In the genomic region with DNA sequence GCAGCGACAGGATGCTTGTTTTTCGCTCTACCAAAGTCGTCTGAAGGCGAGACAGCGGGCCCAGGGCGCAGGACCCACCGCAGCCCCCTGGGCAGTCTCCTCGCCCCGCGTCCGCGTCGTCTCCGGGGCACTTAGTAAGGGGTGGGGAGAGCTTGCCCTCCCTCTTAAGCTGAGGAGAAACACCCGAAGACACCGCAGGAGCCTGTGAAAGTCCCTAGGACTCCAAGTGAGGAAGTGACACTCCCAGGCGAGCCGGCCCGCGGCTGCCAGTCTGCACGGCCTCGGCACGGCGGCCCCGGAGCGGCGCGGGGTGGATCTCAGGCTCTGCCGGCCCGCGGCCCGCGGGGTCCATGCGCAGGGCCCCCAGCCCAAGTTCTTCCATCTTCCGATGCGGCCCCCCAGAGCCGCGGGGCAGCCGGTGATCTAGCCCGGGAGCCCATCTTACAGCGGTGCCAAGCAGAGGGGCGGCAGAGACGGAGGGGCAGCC, we compare ENCODE assay signal across 8 cellular contexts. TPM values are rescaled to one million over a fixed set of nuclear protein-coding genes. Genes with fewer than 3 reads are reported as not detected.
DNase-seq lines count a peak whose midpoint lies in the region; ATAC-seq, FAIRE-seq and TF ChIP-seq lines count a peak whose summit lies in the region.

No MANE protein-coding gene starts in this region.

- peak overlapping the region; percentile 80 for H3K4me2 ChIP-seq in H9 (ENCODE audit: insufficient read depth, insufficient read length, low read length)

- FAIRE-seq in GM12892 (lab: Jason Lieb, UNC) = no peak

- H3K14ac ChIP-seq in H9 (ENCODE audit: insufficient read depth, low read length) = no peak overlapping the region; the same call in 1 of the 2 replicates

- POLR2A ChIA-PET in activated CD4-positive, alpha-beta memory T cell treated with anti-CD3 and anti-CD28 coated beads, Interleukin-2, amount 10 ng/mL, durations not matched to agents 7 days and 5 days (lab: Charles Lee) = interaction anchor here (0.7 to 5.9 kb wide), 11 partner anchors 10 to 800 kb away, joined by 3 to 60 read pairs (median 5); a partner anchor contains a TSS

- intact Hi-C loops in natural killer cell (cut with micrococcal nuclease) = loop anchor here (1.0 to 10.0 kb wide), 3 partner anchors 29 to 800 kb away; a partner anchor contains a TSS
- intact Hi-C loops in stomach (cut with DNase I; ENCODE audit: low total_unique reads) = no loop called here

- H2BK12ac ChIP-seq in H9 (ENCODE audit: insufficient read length, low read depth, low read length) = no peak overlapping the region

- no peak overlapping the region for H3K9ac ChIP-seq in H9 (ENCODE audit: extremely low read depth, insufficient read length, low read length)

- H3K9me3 Mint-ChIP-seq in H9 = no peaks in the 10 kb centered on the region
- no peaks in the 10 kb centered on the region for H3K9me3 Mint-ChIP-seq in activated CD4-positive, alpha-beta memory T cell treated with anti-CD3 and anti-CD28 coated beads, Interleukin-2, amount 10 ng/mL, durations not matched to agents 7 days and 5 days
- H3K9me3 Mint-ChIP-seq in natural killer cell = no peaks in the 10 kb centered on the region

- no peak overlapping the region for H4K8ac ChIP-seq in H9 (replicated peaks; ENCODE audit: insufficient read length, low read depth, low read length)

- no peak for TF ChIP-seq EP300 in stomach (IDR thresholded peaks at IDR 0.05)

- no peak overlapping the region for H2AFZ ChIP-seq in H9 (ENCODE audit: low read length)

- no peaks in the 10 kb centered on the region for H4K20me1 ChIP-seq in H9 (ENCODE audit: control insufficient read depth, insufficient read depth, insufficient read length)

- H2BK20ac ChIP-seq in H9 (ENCODE audit: low read depth, low read length, poor library complexity, severe bottlenecking) = no peak overlapping the region

- H3K23me2 ChIP-seq in H9 (ENCODE audit: insufficient read length, low read depth, low read length, poor library complexity, severe bottlenecking) = peaks cover 15% of the 10 kb centered on the region

- H3K36me3 ChIP-seq in MG63 (peaks cover 4% of the 10 kb centered on the region), stomach (no peaks in the 10 kb centered on the region)

- H3K27ac ChIP-seq in H9 (ENCODE audit: insufficient read length, low read depth, low read length) (no peak overlapping the region), stomach (peak overlapping the region; percentile 80 to 94 (median 88))

- H3K27me3 Mint-ChIP-seq in H9 (ENCODE audit: low read depth) (peaks cover 60% of the 10 kb centered on the region), natural killer cell (ENCODE audit: low read depth in 2 of 2) (peaks cover 9 to 15% of the 10 kb centered on the region in 2 donors)
- H3K27me3 Mint-ChIP-seq in activated CD4-positive, alpha-beta memory T cell treated with anti-CD3 and anti-CD28 coated beads, Interleukin-2, amount 10 ng/mL, durations not matched to agents 7 days and 5 days = peaks cover 28% of the 10 kb centered on the region

- H3K9me3 ChIP-seq in H9 (ENCODE audit: control insufficient read depth, low read depth, low read length) = no peaks in the 10 kb centered on the region
- H3K9me3 ChIP-seq in MG63 = no peaks in the 10 kb centered on the region
- no peaks in the 10 kb centered on the region for H3K9me3 ChIP-seq in stomach

- H3K18ac ChIP-seq in H9 (ENCODE audit: insufficient read length, low read depth, low read length) = no peak overlapping the region

- CTCF ChIA-PET in activated CD4-positive, alpha-beta memory T cell treated with anti-CD3 and anti-CD28 coated beads, Interleukin-2, amount 10 ng/mL, durations not matched to agents 7 days and 5 days (lab: Charles Lee) = interaction anchor here (1.2 to 2.5 kb wide), 2 partner anchors 53 to 59 kb away, joined by 3 to 8 read pairs; a partner anchor contains a TSS

- H3T11ph ChIP-seq in H9 (ENCODE audit: low read length) = no peak overlapping the region

- no peak overlapping the region for H4K5ac ChIP-seq in H9 (ENCODE audit: insufficient read length, low read depth, low read length)

- H2BK120ac ChIP-seq in H9 (ENCODE audit: low read depth, low read length, poor library complexity, severe bottlenecking) = no peak overlapping the region

- H2BK15ac ChIP-seq in H9 (ENCODE audit: low read depth, low read length) = no peak overlapping the region

- H3K4me3 Mint-ChIP-seq in H9 (peak overlapping the region; percentile 76 to 87), natural killer cell (peak overlapping the region; percentile 95)
- peak overlapping the region; percentile 80 for H3K4me3 Mint-ChIP-seq in activated CD4-positive, alpha-beta memory T cell treated with anti-CD3 and anti-CD28 coated beads, Interleukin-2, amount 10 ng/mL, durations not matched to agents 7 days and 5 days

- H2AK5ac ChIP-seq in H9 (ENCODE audit: insufficient read length, low read length) = no peak overlapping the region

- no peaks in the 10 kb centered on the region for H3K79me1 ChIP-seq in H9 (ENCODE audit: insufficient read depth, low read depth, low read length, poor library complexity, severe bottlenecking)

- H3K27ac Mint-ChIP-seq in H9 (no peak overlapping the region), natural killer cell (peak overlapping the region; percentile 95 to 97)
- peak overlapping the region; percentile 76 for H3K27ac Mint-ChIP-seq in activated CD4-positive, alpha-beta memory T cell treated with anti-CD3 and anti-CD28 coated beads, Interleukin-2, amount 10 ng/mL, durations not matched to agents 7 days and 5 days

- no peak overlapping the region for H4K91ac ChIP-seq in H9 (ENCODE audit: insufficient read length, low read depth, low read length)

- H3K4me1 ChIP-seq in H9 (ENCODE audit: insufficient read depth, low read length) = peaks cover 3% of the 10 kb centered on the region; the same call in 1 of the 2 replicates
- H3K4me1 ChIP-seq in stomach = peaks cover 7 to 50% (median 24%) of the 10 kb centered on the region in 4 donors

- H3K56ac ChIP-seq in H9 (ENCODE audit: insufficient read length, low read depth, low read length) = no peak overlapping the region

- no CpG with 5 or more reads among the region's 43 CpGs for WGBS in H9 (ENCODE audit: extremely low coverage, insufficient read length, low lambda C conversion rate)
- 0 to 1% (median 0%) methylated on average over 16 to 43 of the region's 43 CpGs for WGBS in stomach, 5 donors

- H3K4me3 ChIP-seq in MG63 (peak overlapping the region; percentile 74), epithelial cell of esophagus (ENCODE audit: low read length) (peak overlapping the region; percentile 60), stomach (peak overlapping the region; percentile 75 to 83 (median 78))

- H3K36me3 Mint-ChIP-seq in H9 (ENCODE audit: insufficient read depth in 1 of 3, low read depth in 3 of 3) (peaks cover 0 to 2% (median 0%) of the 10 kb centered on the region in 3 experiments; a peak in 1 of 7 replicates), natural killer cell (no peaks in the 10 kb centered on the region)
- H3K36me3 Mint-ChIP-seq in activated CD4-positive, alpha-beta memory T cell treated with anti-CD3 and anti-CD28 coated beads, Interleukin-2, amount 10 ng/mL, durations not matched to agents 7 days and 5 days (ENCODE audit: low read depth) = peaks cover 3% of the 10 kb centered on the region

- peak; percentile 70 for TF ChIP-seq POLR2A in GM12892 (IDR thresholded peaks at IDR 0.05; ENCODE audit: low read depth, low read length)
- no peak for TF ChIP-seq POLR2A in stomach (IDR thresholded peaks at IDR 0.05)

- no peaks in the 10 kb centered on the region for H3K79me2 ChIP-seq in H9 (ENCODE audit: insufficient read depth, low read length)

- H2BK5ac ChIP-seq in H9 (ENCODE audit: insufficient read length, low read length) = no peak overlapping the region

- H3K4me1 Mint-ChIP-seq in H9 = peaks cover 25 to 31% of the 10 kb centered on the region in 2 experiments
- H3K4me1 Mint-ChIP-seq in activated CD4-positive, alpha-beta memory T cell treated with anti-CD3 and anti-CD28 coated beads, Interleukin-2, amount 10 ng/mL, durations not matched to agents 7 days and 5 days = peaks cover 47% of the 10 kb centered on the region
- H3K4me1 Mint-ChIP-seq in natural killer cell = peaks cover 68 to 71% of the 10 kb centered on the region in 2 donors

- DNase-seq in GM12892 (ENCODE audit: insufficient read length) (peak; percentile 49), H9 (no peak), MG63 (peak; percentile 42), epithelial cell of esophagus (ENCODE audit: low read depth) (peak; percentile 32), natural killer cell (peak; percentile 67), stomach (peak; percentile 68), NCI-H345 (lab: John Stamatoyannopoulos, UW) (no peak)
- DNase-seq in activated CD4-positive, alpha-beta memory T cell treated with anti-CD3 and anti-CD28 coated beads, Interleukin-2, amount 10 ng/mL, durations not matched to agents 7 days and 5 days = peak; percentile 55

- TF ChIP-seq CTCF in H9 (conservative IDR thresholded peaks at IDR 0.05) (no peak), epithelial cell of esophagus (IDR thresholded peaks at IDR 0.05; ENCODE audit: insufficient read depth, low read depth, low read length, missing control alignments) (no peak), natural killer cell (IDR thresholded peaks at IDR 0.05) (no peak), stomach (IDR thresholded peaks at IDR 0.05) (no peak)

- H3K27me3 ChIP-seq in H9 (ENCODE audit: insufficient read depth, low read length) (no peaks in the 10 kb centered on the region), MG63 (no peaks in the 10 kb centered on the region), stomach (no peaks in the 10 kb centered on the region)

- no peak overlapping the region for H3K23ac ChIP-seq in H9 (ENCODE audit: insufficient read length, low read depth, low read length)

- peak; percentile 59 to 82 (median 70) for ATAC-seq in natural killer cell

- H3K4ac ChIP-seq in H9 (ENCODE audit: low read depth, low read length) = no peak overlapping the region

RNA-seq across cellular contexts. Expression of a gene that starts 0.3 kb away (rescaled TPM):
- 9.0 TPM for polyA plus RNA-seq in GM12892 (2012; ENCODE audit: missing spikeins)
- total RNA-seq in H9 (2021) (2.2 and 2.4 TPM in 2 replicates), natural killer cell (1 to 10 TPM; 4.1 to 8.4 (median 8.4) TPM), stomach (100 to 1,000 TPM in 1 of 5 donors, 10 to 100 TPM in 2, 1 to 10 TPM in 2; 2.9 to 275 (median 14.1) TPM)
- total RNA-seq in MG63 (2014; rRNA removed; shearing (Covaris generic); ENCODE audit: low replicate concordance) = 4.2 and 5.0 TPM in 2 replicates
- 1 to 10 TPM; 3.7 to 4.5 TPM for total RNA-seq in activated CD4-positive, alpha-beta memory T cell treated with anti-CD3 and anti-CD28 coated beads, Interleukin-2, amount 10 ng/mL, durations not matched to agents 7 days and 5 days
- polyA plus RNA-seq in stomach = 1 to 10 TPM; 1.2 to 2.6 (median 2.1) TPM

RNA-seq across cellular contexts. Expression of a gene that starts 53.8 kb away (rescaled TPM):
- polyA plus RNA-seq in GM12892 (2012; ENCODE audit: missing spikeins) = 12.5 TPM
- total RNA-seq in H9 (2021) = 43.3 and 46.5 TPM in 2 replicates
- total RNA-seq in MG63 (2014; rRNA removed; shearing (Covaris generic); ENCODE audit: low replicate concordance) = 13.2 and 17.7 TPM in 2 replicates
- 10 to 100 TPM; 10.9 to 11.6 TPM for total RNA-seq in activated CD4-positive, alpha-beta memory T cell treated with anti-CD3 and anti-CD28 coated beads, Interleukin-2, amount 10 ng/mL, durations not matched to agents 7 days and 5 days
- 10 to 100 TPM; 35.1 to 54.1 (median 48.8) TPM for total RNA-seq in natural killer cell
- total RNA-seq in stomach = 10 to 100 TPM in 3 of 5 donors, 1 to 10 TPM in 2; 5.5 to 39.7 (median 16.1) TPM
- polyA plus RNA-seq in stomach = 10 to 100 TPM; 12.0 to 14.6 (median 13.3) TPM

Comparison
In these comparisons a context has a peak if more than half of its experiments do, and no peak if none do; other contexts are left out.
1. DNase-seq: peak in GM12892 (single experiment), MG63 (single experiment), activated CD4-positive, alpha-beta memory T cell treated with anti-CD3 and anti-CD28 coated beads, Interleukin-2, amount 10 ng/mL, durations not matched to agents 7 days and 5 days (single experiment), epithelial cell of esophagus (single experiment), natural killer cell (single experiment) and stomach (single experiment); none in H9 (single experiment) and NCI-H345 (single experiment).
2. H3K27ac Mint-ChIP-seq: peak in activated CD4-positive, alpha-beta memory T cell treated with anti-CD3 and anti-CD28 coated beads, Interleukin-2, amount 10 ng/mL, durations not matched to agents 7 days and 5 days (single experiment) and natural killer cell (2 of 2); none in H9 (0 of 3).
3. Peak in every context shown above with its lines, with median percentiles within 50 percentile points of each other: H3K4me3 Mint-ChIP-seq and H3K4me3 ChIP-seq.